Comparison of ENCODE assay signal across 1 cellular context in the genomic region with DNA sequence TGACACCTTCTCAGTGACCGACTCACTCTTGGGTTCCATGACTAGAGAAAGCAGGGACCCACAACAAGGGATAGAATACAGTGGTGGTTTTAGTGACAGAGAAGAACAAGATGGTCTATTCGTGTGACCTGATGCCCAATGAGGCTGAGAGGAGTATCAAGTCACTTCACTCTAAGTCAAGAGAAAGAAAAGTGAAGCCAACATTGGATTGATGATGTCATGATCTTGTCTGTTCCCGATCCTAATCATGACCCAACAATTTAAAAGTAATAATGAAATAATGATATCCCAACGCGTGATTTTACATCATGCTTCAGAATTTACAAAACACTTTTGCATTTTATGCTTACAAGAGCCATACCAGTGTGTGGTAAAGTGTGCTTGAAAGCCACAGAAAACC.
TF ChIP-seq lines count a peak whose summit lies in the region.

No MANE protein-coding gene starts in this region.

TF ChIP-seq in HepG2, 621 proteins besides CTCF, POLR2A, EP300 and RAD21 (continued from another document):
- TF ChIP-seq, protein P1, sequence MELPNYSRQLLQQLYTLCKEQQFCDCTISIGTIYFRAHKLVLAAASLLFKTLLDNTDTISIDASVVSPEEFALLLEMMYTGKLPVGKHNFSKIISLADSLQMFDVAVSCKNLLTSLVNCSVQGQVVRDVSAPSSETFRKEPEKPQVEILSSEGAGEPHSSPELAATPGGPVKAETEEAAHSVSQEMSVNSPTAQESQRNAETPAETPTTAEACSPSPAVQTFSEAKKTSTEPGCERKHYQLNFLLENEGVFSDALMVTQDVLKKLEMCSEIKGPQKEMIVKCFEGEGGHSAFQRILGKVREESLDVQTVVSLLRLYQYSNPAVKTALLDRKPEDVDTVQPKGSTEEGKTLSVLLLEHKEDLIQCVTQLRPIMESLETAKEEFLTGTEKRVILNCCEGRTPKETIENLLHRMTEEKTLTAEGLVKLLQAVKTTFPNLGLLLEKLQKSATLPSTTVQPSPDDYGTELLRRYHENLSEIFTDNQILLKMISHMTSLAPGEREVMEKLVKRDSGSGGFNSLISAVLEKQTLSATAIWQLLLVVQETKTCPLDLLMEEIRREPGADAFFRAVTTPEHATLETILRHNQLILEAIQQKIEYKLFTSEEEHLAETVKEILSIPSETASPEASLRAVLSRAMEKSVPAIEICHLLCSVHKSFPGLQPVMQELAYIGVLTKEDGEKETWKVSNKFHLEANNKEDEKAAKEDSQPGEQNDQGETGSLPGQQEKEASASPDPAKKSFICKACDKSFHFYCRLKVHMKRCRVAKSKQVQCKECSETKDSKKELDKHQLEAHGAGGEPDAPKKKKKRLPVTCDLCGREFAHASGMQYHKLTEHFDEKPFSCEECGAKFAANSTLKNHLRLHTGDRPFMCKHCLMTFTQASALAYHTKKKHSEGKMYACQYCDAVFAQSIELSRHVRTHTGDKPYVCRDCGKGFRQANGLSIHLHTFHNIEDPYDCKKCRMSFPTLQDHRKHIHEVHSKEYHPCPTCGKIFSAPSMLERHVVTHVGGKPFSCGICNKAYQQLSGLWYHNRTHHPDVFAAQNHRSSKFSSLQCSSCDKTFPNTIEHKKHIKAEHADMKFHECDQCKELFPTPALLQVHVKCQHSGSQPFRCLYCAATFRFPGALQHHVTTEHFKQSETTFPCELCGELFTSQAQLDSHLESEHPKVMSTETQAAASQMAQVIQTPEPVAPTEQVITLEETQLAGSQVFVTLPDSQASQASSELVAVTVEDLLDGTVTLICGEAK (IDR thresholded peaks at IDR 0.05), result no peak
- TF ChIP-seq, protein P1 (CRISPR knock-in tag; IDR thresholded peaks at IDR 0.05), result no peak
- TF ChIP-seq ZNF547 (CRISPR knock-in tag; IDR thresholded peaks at IDR 0.05) (no peak), PCBP1 (IDR thresholded peaks at IDR 0.05; ENCODE audit: borderline replicate concordance, low read depth, low read length) (no peak), GATAD2A (CRISPR knock-in tag; IDR thresholded peaks at IDR 0.05) (no peak)
- TF ChIP-seq, protein P2, sequence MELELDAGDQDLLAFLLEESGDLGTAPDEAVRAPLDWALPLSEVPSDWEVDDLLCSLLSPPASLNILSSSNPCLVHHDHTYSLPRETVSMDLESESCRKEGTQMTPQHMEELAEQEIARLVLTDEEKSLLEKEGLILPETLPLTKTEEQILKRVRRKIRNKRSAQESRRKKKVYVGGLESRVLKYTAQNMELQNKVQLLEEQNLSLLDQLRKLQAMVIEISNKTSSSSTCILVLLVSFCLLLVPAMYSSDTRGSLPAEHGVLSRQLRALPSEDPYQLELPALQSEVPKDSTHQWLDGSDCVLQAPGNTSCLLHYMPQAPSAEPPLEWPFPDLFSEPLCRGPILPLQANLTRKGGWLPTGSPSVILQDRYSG (CRISPR knock-in tag; IDR thresholded peaks at IDR 0.05), result no peak
